ENCODE assay signal across 15 cellular contexts in genomic region chr12:30201301-30202160, GRCh38.
DNase-seq lines count a peak whose midpoint lies in the region; ATAC-seq and TF ChIP-seq lines count a peak whose summit lies in the region.
"Had no signal": no experiment of that assay in that cellular context is flagged by ENCODE, and none has a peak within 500 bp of the region (broad histone marks: within the 10 kb centered on the region; RNA-seq: fewer than 3 reads in every experiment).

No MANE protein-coding gene starts in this region.

- H3K27me3 Mint-ChIP-seq in Caco-2 (ENCODE audit: insufficient read depth, unreplicated experiment) = no peaks in the 10 kb centered on the region

- TF ChIP-seq CTCF in Caco-2 (IDR thresholded peaks at IDR 0.05; ENCODE audit: insufficient read depth in 1 of 2, low read depth in 1 of 2, low read length in 1 of 2, severe bottlenecking in 1 of 2, unreplicated experiment in 1 of 2) = no peak
- peak; percentile 26 for TF ChIP-seq CTCF in brain microvascular endothelial cell (IDR thresholded peaks at IDR 0.05; ENCODE audit: low read depth, low read length, missing control alignments)
- no peak for TF ChIP-seq CTCF in left ventricle myocardium inferior (IDR thresholded peaks at IDR 0.05; ENCODE audit: borderline replicate concordance)
- TF ChIP-seq CTCF in parathyroid adenoma (IDR thresholded peaks at IDR 0.05) = no peak

- no peak overlapping the region for H3K9ac ChIP-seq in parathyroid adenoma

- CTCF ChIA-PET in Caco-2 (lab: Charles Lee) = no interaction called here

- POLR2A ChIA-PET in Caco-2 (lab: Charles Lee) = no interaction called here

- H3K27ac Mint-ChIP-seq in Caco-2 (ENCODE audit: unreplicated experiment) = peak overlapping the region; percentile 90
- H3K27ac Mint-ChIP-seq: activated T-helper 2 cell treated with anti-CD3 and anti-CD28 coated beads, Interferon-gamma antibody, Interleukin-2, Interleukin-4, amounts not matched to agents 10 μg/mL and 5 μg/mL and 100 μg/mL, durations not matched to agents 14 hours and 24 hours and 36 hours; natural killer cell treated with Interleukin-12 subunit alpha and Interleukin-12 subunit beta and Interleukin-15 and Interleukin-18, amount 100 ng/mL, for 72 hours had no signal

- H3K4me3 Mint-ChIP-seq in Caco-2 (ENCODE audit: unreplicated experiment) = peak overlapping the region; percentile 33
- H3K4me3 Mint-ChIP-seq: natural killer cell treated with Interleukin-12 subunit alpha and Interleukin-12 subunit beta and Interleukin-15 and Interleukin-18, amount 100 ng/mL, for 72 hours had no signal

- H3K27me3 ChIP-seq in Caco-2 (replicated peaks; ENCODE audit: control insufficient read depth, insufficient read depth, low read length) (no peaks in the 10 kb centered on the region), brain microvascular endothelial cell (replicated peaks) (peaks cover 10% of the 10 kb centered on the region), left ventricle myocardium inferior (ENCODE audit: low read depth) (peaks cover 89% of the 10 kb centered on the region), parathyroid adenoma (ENCODE audit: control insufficient read depth, insufficient read depth, low read length) (peaks cover 4% of the 10 kb centered on the region)
- H3K27me3 ChIP-seq: SJSA1 had no signal

- peak; percentile 24 to 48 for DNase-seq in Caco-2
- no peak for DNase-seq in brain microvascular endothelial cell
- peak; percentile 13 for DNase-seq in left ventricle myocardium inferior
- no peak for DNase-seq in middle frontal gyrus (ENCODE audit: extremely low spot score, low spot score)
- DNase-seq in cerebellar cortex (ENCODE audit: low spot score) = no peak
- DNase-seq: EL; NCI-H774; stimulated activated CD4-positive, alpha-beta T cell treated with anti-CD3 and anti-CD28 coated beads, Interleukin-4, amount 100 ng/mL, for 1 hour had no signal

- H3K4me2 ChIP-seq in parathyroid adenoma (ENCODE audit: low read length) = peak overlapping the region; percentile 17

- in situ Hi-C loops in brain microvascular endothelial cell (cut with HindIII; ENCODE audit: low pct_ligation_motif_present, low sequenced_read_pairs) = no loop called here

- no peaks in the 10 kb centered on the region for H3K79me2 ChIP-seq in parathyroid adenoma

- ATAC-seq in HG03439 (IDR thresholded peaks at IDR 0.05; ENCODE audit: unreplicated experiment) (no peak), GM18519 (IDR thresholded peaks at IDR 0.05; ENCODE audit: low FRiP score, unreplicated experiment) (no peak)
- ATAC-seq: natural killer cell treated with Interleukin-12 subunit alpha and Interleukin-12 subunit beta and Interleukin-15 and Interleukin-18, amount 100 ng/mL, for 72 hours had no signal

- H3K4me1 Mint-ChIP-seq in Caco-2 (ENCODE audit: low read depth, unreplicated experiment) = peaks cover 24% of the 10 kb centered on the region

- H3K36me3 Mint-ChIP-seq in Caco-2 (ENCODE audit: insufficient read depth, unreplicated experiment) = peaks cover 15% of the 10 kb centered on the region
- H3K36me3 Mint-ChIP-seq: natural killer cell treated with Interleukin-12 subunit alpha and Interleukin-12 subunit beta and Interleukin-15 and Interleukin-18, amount 100 ng/mL, for 72 hours had no signal

- peaks cover 9% of the 10 kb centered on the region; the same call in 1 of the 2 replicates for H3K9me3 ChIP-seq in Caco-2
- H3K9me3 ChIP-seq in left ventricle myocardium inferior (replicated peaks) = no peaks in the 10 kb centered on the region
- no peaks in the 10 kb centered on the region for H3K9me3 ChIP-seq in parathyroid adenoma (ENCODE audit: control insufficient read depth, low read length)
- H3K9me3 ChIP-seq: SJSA1 had no signal

- H3K36me3 ChIP-seq in Caco-2 (ENCODE audit: control insufficient read depth, insufficient read depth, low read length) (no peaks in the 10 kb centered on the region), brain microvascular endothelial cell (replicated peaks) (no peaks in the 10 kb centered on the region), left ventricle myocardium inferior (no peaks in the 10 kb centered on the region), parathyroid adenoma (ENCODE audit: control insufficient read depth, insufficient read depth, low read length) (no peaks in the 10 kb centered on the region)
- H3K36me3 ChIP-seq: SJSA1 had no signal

- H2AFZ ChIP-seq in parathyroid adenoma = no peak overlapping the region

- intact Hi-C loops in Caco-2 (cut with micrococcal nuclease; ENCODE audit: unreplicated experiment) (loop anchor here (1.0 to 10.0 kb wide), 2 partner anchors 85 to 553 kb away; partner anchors contain the start of gene CAPRIN2), left ventricle myocardium inferior (cut with micrococcal nuclease) (no loop called here)

- peaks cover 38% of the 10 kb centered on the region for H3K9me3 Mint-ChIP-seq in Caco-2 (ENCODE audit: unreplicated experiment)
- H3K9me3 Mint-ChIP-seq: activated T-helper 2 cell treated with anti-CD3 and anti-CD28 coated beads, Interferon-gamma antibody, Interleukin-2, Interleukin-4, amounts not matched to agents 10 μg/mL and 5 μg/mL and 100 μg/mL, durations not matched to agents 14 hours and 24 hours and 36 hours; natural killer cell treated with Interleukin-12 subunit alpha and Interleukin-12 subunit beta and Interleukin-15 and Interleukin-18, amount 100 ng/mL, for 72 hours had no signal

- BruUV-seq in Caco-2 (replicated peaks; lab: Mats Ljungman, UMichigan) = no TSS peak

- no peak overlapping the region for H3K4me3 ChIP-seq in Caco-2 (ENCODE audit: low read depth, low read length)
- H3K4me3 ChIP-seq in brain microvascular endothelial cell (ENCODE audit: low read depth, low read length) = peak overlapping the region; percentile 32
- peak overlapping the region; percentile 55 for H3K4me3 ChIP-seq in left ventricle myocardium inferior
- H3K4me3 ChIP-seq in parathyroid adenoma (ENCODE audit: low read depth, low read length) = no peak overlapping the region
- H3K4me3 ChIP-seq: SJSA1 had no signal

- H3K4me1 ChIP-seq in Caco-2 = peaks cover 27% of the 10 kb centered on the region
- peaks cover 10% of the 10 kb centered on the region for H3K4me1 ChIP-seq in left ventricle myocardium inferior
- no peaks in the 10 kb centered on the region for H3K4me1 ChIP-seq in parathyroid adenoma

- H3K27ac ChIP-seq in brain microvascular endothelial cell = no peak overlapping the region
- H3K27ac ChIP-seq in left ventricle myocardium inferior (replicated peaks) = no peak overlapping the region
- H3K27ac ChIP-seq in parathyroid adenoma = no peak overlapping the region
- H3K27ac ChIP-seq: HL-60, SJSA1 had no signal

Comparison
In these comparisons a context has a peak if more than half of its experiments do, and no peak if none do; other contexts are left out.
1. DNase-seq: peak in Caco-2 (2 of 2) and left ventricle myocardium inferior (single experiment); none in brain microvascular endothelial cell (single experiment), middle frontal gyrus (single experiment) and cerebellar cortex (single experiment).
2. H3K4me3 ChIP-seq: peak in brain microvascular endothelial cell (single experiment) and left ventricle myocardium inferior (single experiment); none in Caco-2 (single experiment) and parathyroid adenoma (single experiment).